ENCODE assay signal across 25 cellular contexts in the genomic region with DNA sequence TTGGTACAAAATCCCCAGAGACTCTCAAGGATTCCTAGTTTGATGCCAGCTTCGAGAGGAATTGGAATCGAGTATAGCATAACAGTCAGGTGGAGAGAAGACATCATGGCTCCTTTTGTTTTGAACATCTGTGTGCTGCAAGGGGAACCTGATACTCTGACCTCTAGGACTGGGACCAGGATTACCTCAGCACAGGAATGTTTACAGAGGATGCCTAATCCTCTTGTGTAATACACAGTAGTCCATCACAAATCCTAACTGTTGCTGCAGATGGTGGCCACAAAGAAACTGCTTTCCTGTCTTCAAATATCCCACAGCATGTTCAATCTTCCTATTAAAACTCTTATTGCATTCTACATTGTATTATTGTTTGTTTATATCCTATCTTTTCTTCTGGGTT.
DNase-seq lines count a peak whose midpoint lies in the region; ATAC-seq and TF ChIP-seq lines count a peak whose summit lies in the region.
"Had no signal": no experiment of that assay in that cellular context is flagged by ENCODE, and none has a peak within 500 bp of the region (broad histone marks: within the 10 kb centered on the region; RNA-seq: fewer than 3 reads in every experiment).

No MANE protein-coding gene starts in this region.

- POLR2A ChIA-PET in HEK293T (lab: Yijun Ruan, JAX), result no interaction called here

- H4K8ac ChIP-seq in mesendoderm (ENCODE audit: low read depth, low read length), result no peak overlapping the region

- H2AK5ac ChIP-seq in mesendoderm (ENCODE audit: low read length), result no peak overlapping the region

- H3K4me3 ChIP-seq in choroid plexus epithelial cell (ENCODE audit: low read depth, low read length), result no peak overlapping the region
- no peak overlapping the region for H3K4me3 ChIP-seq in mesendoderm (ENCODE audit: low read length)
- H3K4me3 ChIP-seq in effector memory CD4-positive, alpha-beta T cell (ENCODE audit: insufficient read depth, low read depth, low read length, poor library complexity, severe bottlenecking), result no peak overlapping the region
- H3K4me3 ChIP-seq: esophagus squamous epithelium, heart right ventricle, pancreas, transverse colon had no signal

- H3K9ac ChIP-seq in mesendoderm (ENCODE audit: low read length), result no peak overlapping the region

- H3K9me3 ChIP-seq in effector memory CD4-positive, alpha-beta T cell (ENCODE audit: control insufficient read depth, low read length), result no peaks in the 10 kb centered on the region
- H3K9me3 ChIP-seq: esophagus squamous epithelium, heart right ventricle, pancreas, transverse colon had no signal

- no peak overlapping the region for H3K18ac ChIP-seq in mesendoderm (ENCODE audit: low read length)

- ATAC-seq in HG02870 (IDR thresholded peaks at IDR 0.05; ENCODE audit: unreplicated experiment), result no peak
- ATAC-seq: activated CD8-positive, alpha-beta T cell treated with anti-CD3 and anti-CD28 coated beads for 36 hours; heart right ventricle; pancreas; Right ventricle myocardium inferior had no signal

- no peak for TF ChIP-seq CTCF in choroid plexus epithelial cell (conservative IDR thresholded peaks at IDR 0.05; ENCODE audit: low read depth, low read length)

- no peaks in the 10 kb centered on the region for H3K27me3 ChIP-seq in mesendoderm (ENCODE audit: insufficient read depth, low read length, poor library complexity)
- H3K27me3 ChIP-seq in effector memory CD4-positive, alpha-beta T cell (replicated peaks; ENCODE audit: control insufficient read depth, insufficient read depth, low read length, poor library complexity, severe bottlenecking), result no peaks in the 10 kb centered on the region
- H3K27me3 ChIP-seq: esophagus squamous epithelium, heart right ventricle, pancreas, transverse colon had no signal

- no peak overlapping the region for H3K27ac ChIP-seq in mesendoderm (ENCODE audit: low read depth, low read length)
- H3K27ac ChIP-seq in effector memory CD4-positive, alpha-beta T cell (ENCODE audit: insufficient read depth, low read length, poor library complexity, severe bottlenecking), result no peak overlapping the region
- H3K27ac ChIP-seq: esophagus squamous epithelium, heart right ventricle, pancreas, transverse colon had no signal

- H3K79me1 ChIP-seq in mesendoderm (ENCODE audit: low read length), result no peaks in the 10 kb centered on the region

- no peak overlapping the region for H2BK120ac ChIP-seq in mesendoderm (ENCODE audit: low read depth, low read length)

- H3K4ac ChIP-seq in mesendoderm (ENCODE audit: low read depth, low read length), result no peak overlapping the region

- CTCF ChIA-PET in HEK293T (lab: Yijun Ruan, JAX), result no interaction called here

- H4K5ac ChIP-seq in mesendoderm (ENCODE audit: low read length), result no peak overlapping the region

- H3K56ac ChIP-seq in mesendoderm (ENCODE audit: low read length), result no peak overlapping the region

- H2BK5ac ChIP-seq in mesendoderm (ENCODE audit: low read length), result no peak overlapping the region

- no peaks in the 10 kb centered on the region for H3K36me3 ChIP-seq in mesendoderm (ENCODE audit: control insufficient read depth, insufficient read depth, low read length)
- no peaks in the 10 kb centered on the region for H3K36me3 ChIP-seq in effector memory CD4-positive, alpha-beta T cell (ENCODE audit: control insufficient read depth, insufficient read depth, low read length)
- H3K36me3 ChIP-seq: esophagus squamous epithelium, heart right ventricle, pancreas, transverse colon had no signal

- H2BK15ac ChIP-seq in mesendoderm (replicated peaks; ENCODE audit: low read depth), result no peak overlapping the region

- H3K23ac ChIP-seq in mesendoderm (ENCODE audit: low read length), result no peak overlapping the region

- no peak overlapping the region for H3K4me2 ChIP-seq in mesendoderm (ENCODE audit: low read length)

- H3K4me1 ChIP-seq in mesendoderm (ENCODE audit: control insufficient read depth, low read depth, low read length), result no peaks in the 10 kb centered on the region
- no peaks in the 10 kb centered on the region for H3K4me1 ChIP-seq in effector memory CD4-positive, alpha-beta T cell (ENCODE audit: control insufficient read depth, insufficient read depth, low read length, poor library complexity, severe bottlenecking)
- H3K4me1 ChIP-seq: esophagus squamous epithelium, heart right ventricle, pancreas, transverse colon had no signal

- DNase-seq in HCEC 1CT (peak; percentile 65), NCI-H2171 treated with DMSO at 0.1 percent for 48 hours (lab: John Stamatoyannopoulos, UW) (peak; percentile 89), choroid plexus epithelial cell (ENCODE audit: low read depth) (peak; percentile 67), mesendoderm (peak; percentile 19), HEK293T (ENCODE audit: extremely low spot score) (no peak), GM03348 (ENCODE audit: low spot score) (no peak)
- no peak for DNase-seq in effector memory CD4-positive, alpha-beta T cell
- DNase-seq: activated CD4-positive, CD25-positive, alpha-beta regulatory T cell; activated CD8-positive, alpha-beta T cell treated with anti-CD3 and anti-CD28 coated beads for 36 hours; activated naive CD4-positive, alpha-beta T cell; activated T-cell treated with anti-CD3 and anti-CD28 coated beads, Interleukin-2, amount 50 U/mL, for 1 hour; amygdala; caudate nucleus; CD8-positive, alpha-beta memory T cell; DND-41; effector CD4-positive, alpha-beta T cell; esophagus squamous epithelium; heart right ventricle; MM.1S; naive B cell; NCI-H345; pancreas; transverse colon had no signal

- no CpG with 5 or more reads among the region's 2 CpGs for WGBS in mesendoderm (ENCODE audit: extremely low coverage, insufficient coverage, low lambda C conversion rate)

- no peaks in the 10 kb centered on the region for H3K79me2 ChIP-seq in mesendoderm (ENCODE audit: control insufficient read depth, insufficient read depth, low read length)

TF ChIP-seq in HEK293T, 16 proteins besides CTCF, POLR2A, EP300 and RAD21:
- no peak for TF ChIP-seq FOXM1 (IDR thresholded peaks at IDR 0.05; ENCODE audit: borderline replicate concordance)
- TF ChIP-seq ARNT (IDR thresholded peaks at IDR 0.05), result no peak
- TF ChIP-seq L3MBTL2 (conservative IDR thresholded peaks at IDR 0.05), result no peak
- no peak for TF ChIP-seq BHLHE40 (IDR thresholded peaks at IDR 0.05; ENCODE audit: borderline replicate concordance)
- TF ChIP-seq NFRKB (IDR thresholded peaks at IDR 0.05), result no peak
- no peak for TF ChIP-seq ELF4 (IDR thresholded peaks at IDR 0.05)
- TF ChIP-seq, protein P1, sequence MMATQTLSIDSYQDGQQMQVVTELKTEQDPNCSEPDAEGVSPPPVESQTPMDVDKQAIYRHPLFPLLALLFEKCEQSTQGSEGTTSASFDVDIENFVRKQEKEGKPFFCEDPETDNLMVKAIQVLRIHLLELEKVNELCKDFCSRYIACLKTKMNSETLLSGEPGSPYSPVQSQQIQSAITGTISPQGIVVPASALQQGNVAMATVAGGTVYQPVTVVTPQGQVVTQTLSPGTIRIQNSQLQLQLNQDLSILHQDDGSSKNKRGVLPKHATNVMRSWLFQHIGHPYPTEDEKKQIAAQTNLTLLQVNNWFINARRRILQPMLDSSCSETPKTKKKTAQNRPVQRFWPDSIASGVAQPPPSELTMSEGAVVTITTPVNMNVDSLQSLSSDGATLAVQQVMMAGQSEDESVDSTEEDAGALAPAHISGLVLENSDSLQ (IDR thresholded peaks at IDR 0.05), result no peak
- no peak for TF ChIP-seq HDGF (IDR thresholded peaks at IDR 0.05; ENCODE audit: borderline replicate concordance)
- TF ChIP-seq SUZ12 (IDR thresholded peaks at IDR 0.05), result no peak
- TF ChIP-seq LEF1 (IDR thresholded peaks at IDR 0.05; ENCODE audit: borderline replicate concordance), result no peak
- TF ChIP-seq CTBP1 (IDR thresholded peaks at IDR 0.05; ENCODE audit: borderline replicate concordance), result no peak
- TF ChIP-seq FOXA1 (IDR thresholded peaks at IDR 0.05), result no peak
- no peak for TF ChIP-seq FOXK2 (IDR thresholded peaks at IDR 0.05)
- no peak for TF ChIP-seq TARDBP (IDR thresholded peaks at IDR 0.05)
- TF ChIP-seq ZNF384 (IDR thresholded peaks at IDR 0.05), result no peak
- no peak for TF ChIP-seq SP1 (IDR thresholded peaks at IDR 0.05)

Comparison
In these comparisons a context has a peak if more than half of its experiments do, and no peak if none do; other contexts are left out.
1. DNase-seq: peak in HCEC 1CT (single experiment), NCI-H2171 treated with DMSO at 0.1 percent for 48 hours (single experiment), choroid plexus epithelial cell (single experiment) and mesendoderm (single experiment); none in HEK293T (single experiment), effector memory CD4-positive, alpha-beta T cell (0 of 3) and GM03348 (single experiment).